Comparison of ENCODE assay signal across 19 cellular contexts in genomic region chr1:248433811-248434415, GRCh38. TPM values are rescaled to one million over a fixed set of nuclear protein-coding genes. Genes with fewer than 3 reads are reported as not detected.
"Had no signal": no experiment of that assay in that cellular context is flagged by ENCODE, and none has a peak within 500 bp of the region (broad histone marks: within the 10 kb centered on the region; RNA-seq: fewer than 3 reads in every experiment).

No MANE protein-coding gene starts in this region.

RNA-seq across cellular contexts. Expression of gene OR2T2, which starts 11.5 kb away (rescaled TPM):
- total RNA-seq: activated CD4-positive, alpha-beta memory T cell treated with anti-CD3 and anti-CD28 coated beads for 36 hours; activated CD4-positive, alpha-beta T cell treated with anti-CD3 and anti-CD28 coated beads, Interleukin-2, amount 10 ng/mL, durations not matched to agents 24 days and 14 days; activated CD8-positive, alpha-beta memory T cell treated with anti-CD3 and anti-CD28 coated beads for 36 hours; activated CD8-positive, alpha-beta T cell treated with anti-CD3 and anti-CD28 coated beads for 36 hours; activated naive CD4-positive, alpha-beta T cell treated with anti-CD3 and anti-CD28 coated beads for 36 hours; activated naive CD4-positive, alpha-beta T cell treated with anti-CD3 and anti-CD28 coated beads, Interleukin-2, amount 50 U/mL, for 72 hours; activated naive CD8-positive, alpha-beta T cell treated with anti-CD3 and anti-CD28 coated beads for 36 hours; activated T-cell treated with anti-CD3 and anti-CD28 coated beads, Interleukin-2, amount 50 U/mL, for 4 hours; activated T-cell treated with anti-CD3 and anti-CD28 coated beads, Interleukin-2, amount 50 U/mL, for 72 hours; activated T-helper 1 cell treated with anti-CD3 and anti-CD28 coated beads, Interleukin-12 subunit alpha, Interleukin-12 subunit beta, Interleukin-2, Interleukin-4 antibody, amounts not matched to agents 30 ng/mL and 10 ng/mL and 1 ng/mL, durations not matched to agents 14 hours and 24 hours and 36 hours; activated T-helper 17 cell treated with anti-CD3 and anti-CD28 coated beads, Interleukin-2, amount 50 U/mL, for 72 hours; adrenal gland; aorta; astrocyte; body of pancreas; breast epithelium; cardiac muscle cell; chondrocyte had no signal
- polyA plus RNA-seq: adrenal gland, aorta, cardiac muscle cell had no signal

RNA-seq across cellular contexts. Expression of gene OR2T1, which starts 31.1 kb away (rescaled TPM):
- total RNA-seq: activated B cell treated with CpG ODN at 0.5 μM for 24 hours; activated CD4-positive, alpha-beta memory T cell treated with anti-CD3 and anti-CD28 coated beads for 36 hours; activated CD4-positive, alpha-beta T cell treated with anti-CD3 and anti-CD28 coated beads, Interleukin-2, amount 10 ng/mL, durations not matched to agents 24 days and 14 days; activated CD8-positive, alpha-beta memory T cell treated with anti-CD3 and anti-CD28 coated beads for 36 hours; activated CD8-positive, alpha-beta T cell treated with anti-CD3 and anti-CD28 coated beads for 36 hours; activated naive CD4-positive, alpha-beta T cell treated with anti-CD3 and anti-CD28 coated beads for 36 hours; activated naive CD4-positive, alpha-beta T cell treated with anti-CD3 and anti-CD28 coated beads, Interleukin-2, amount 50 U/mL, for 72 hours; activated naive CD8-positive, alpha-beta T cell treated with anti-CD3 and anti-CD28 coated beads for 36 hours; activated T-cell treated with anti-CD3 and anti-CD28 coated beads, Interleukin-2, amount 50 U/mL, for 4 hours; activated T-cell treated with anti-CD3 and anti-CD28 coated beads, Interleukin-2, amount 50 U/mL, for 72 hours; activated T-helper 1 cell treated with anti-CD3 and anti-CD28 coated beads, Interleukin-12 subunit alpha, Interleukin-12 subunit beta, Interleukin-2, Interleukin-4 antibody, amounts not matched to agents 30 ng/mL and 10 ng/mL and 1 ng/mL, durations not matched to agents 14 hours and 24 hours and 36 hours; activated T-helper 17 cell treated with anti-CD3 and anti-CD28 coated beads, Interleukin-2, amount 50 U/mL, for 72 hours; adrenal gland; aorta; astrocyte; body of pancreas; breast epithelium; cardiac muscle cell; chondrocyte had no signal
- polyA plus RNA-seq: adrenal gland, cardiac muscle cell had no signal

RNA-seq across cellular contexts. Expression of gene OR2T3, which starts 39.2 kb away (rescaled TPM):
- total RNA-seq: activated CD4-positive, alpha-beta memory T cell treated with anti-CD3 and anti-CD28 coated beads for 36 hours; activated CD4-positive, alpha-beta T cell treated with anti-CD3 and anti-CD28 coated beads, Interleukin-2, amount 10 ng/mL, durations not matched to agents 24 days and 14 days; activated CD8-positive, alpha-beta memory T cell treated with anti-CD3 and anti-CD28 coated beads for 36 hours; activated CD8-positive, alpha-beta T cell treated with anti-CD3 and anti-CD28 coated beads for 36 hours; activated naive CD4-positive, alpha-beta T cell treated with anti-CD3 and anti-CD28 coated beads for 36 hours; activated naive CD4-positive, alpha-beta T cell treated with anti-CD3 and anti-CD28 coated beads, Interleukin-2, amount 50 U/mL, for 72 hours; activated naive CD8-positive, alpha-beta T cell treated with anti-CD3 and anti-CD28 coated beads for 36 hours; activated T-cell treated with anti-CD3 and anti-CD28 coated beads, Interleukin-2, amount 50 U/mL, for 4 hours; activated T-cell treated with anti-CD3 and anti-CD28 coated beads, Interleukin-2, amount 50 U/mL, for 72 hours; activated T-helper 1 cell treated with anti-CD3 and anti-CD28 coated beads, Interleukin-12 subunit alpha, Interleukin-12 subunit beta, Interleukin-2, Interleukin-4 antibody, amounts not matched to agents 30 ng/mL and 10 ng/mL and 1 ng/mL, durations not matched to agents 14 hours and 24 hours and 36 hours; activated T-helper 17 cell treated with anti-CD3 and anti-CD28 coated beads, Interleukin-2, amount 50 U/mL, for 72 hours; adrenal gland; aorta; astrocyte; body of pancreas; breast epithelium; cardiac muscle cell; chondrocyte had no signal
- polyA plus RNA-seq: adrenal gland, aorta, cardiac muscle cell had no signal

RNA-seq across cellular contexts. Expression of gene OR2T5, which starts 54.5 kb away (rescaled TPM):
- total RNA-seq: activated B cell treated with CpG ODN at 0.5 μM for 24 hours; activated CD4-positive, alpha-beta memory T cell treated with anti-CD3 and anti-CD28 coated beads for 36 hours; activated CD4-positive, alpha-beta T cell treated with anti-CD3 and anti-CD28 coated beads, Interleukin-2, amount 10 ng/mL, durations not matched to agents 24 days and 14 days; activated CD8-positive, alpha-beta memory T cell treated with anti-CD3 and anti-CD28 coated beads for 36 hours; activated CD8-positive, alpha-beta T cell treated with anti-CD3 and anti-CD28 coated beads for 36 hours; activated naive CD4-positive, alpha-beta T cell treated with anti-CD3 and anti-CD28 coated beads for 36 hours; activated naive CD4-positive, alpha-beta T cell treated with anti-CD3 and anti-CD28 coated beads, Interleukin-2, amount 50 U/mL, for 72 hours; activated naive CD8-positive, alpha-beta T cell treated with anti-CD3 and anti-CD28 coated beads for 36 hours; activated T-cell treated with anti-CD3 and anti-CD28 coated beads, Interleukin-2, amount 50 U/mL, for 4 hours; activated T-cell treated with anti-CD3 and anti-CD28 coated beads, Interleukin-2, amount 50 U/mL, for 72 hours; activated T-helper 1 cell treated with anti-CD3 and anti-CD28 coated beads, Interleukin-12 subunit alpha, Interleukin-12 subunit beta, Interleukin-2, Interleukin-4 antibody, amounts not matched to agents 30 ng/mL and 10 ng/mL and 1 ng/mL, durations not matched to agents 14 hours and 24 hours and 36 hours; activated T-helper 17 cell treated with anti-CD3 and anti-CD28 coated beads, Interleukin-2, amount 50 U/mL, for 72 hours; adrenal gland; aorta; astrocyte; body of pancreas; breast epithelium; cardiac muscle cell; chondrocyte had no signal
- polyA plus RNA-seq: adrenal gland, aorta, cardiac muscle cell had no signal

RNA-seq across cellular contexts. Expression of gene OR2T6, which starts 58.4 kb away (rescaled TPM):
- total RNA-seq: activated B cell treated with CpG ODN at 0.5 μM for 24 hours; activated CD4-positive, alpha-beta memory T cell treated with anti-CD3 and anti-CD28 coated beads for 36 hours; activated CD4-positive, alpha-beta T cell treated with anti-CD3 and anti-CD28 coated beads, Interleukin-2, amount 10 ng/mL, durations not matched to agents 24 days and 14 days; activated CD8-positive, alpha-beta memory T cell treated with anti-CD3 and anti-CD28 coated beads for 36 hours; activated CD8-positive, alpha-beta T cell treated with anti-CD3 and anti-CD28 coated beads for 36 hours; activated naive CD4-positive, alpha-beta T cell treated with anti-CD3 and anti-CD28 coated beads for 36 hours; activated naive CD4-positive, alpha-beta T cell treated with anti-CD3 and anti-CD28 coated beads, Interleukin-2, amount 50 U/mL, for 72 hours; activated naive CD8-positive, alpha-beta T cell treated with anti-CD3 and anti-CD28 coated beads for 36 hours; activated T-cell treated with anti-CD3 and anti-CD28 coated beads, Interleukin-2, amount 50 U/mL, for 4 hours; activated T-cell treated with anti-CD3 and anti-CD28 coated beads, Interleukin-2, amount 50 U/mL, for 72 hours; activated T-helper 1 cell treated with anti-CD3 and anti-CD28 coated beads, Interleukin-12 subunit alpha, Interleukin-12 subunit beta, Interleukin-2, Interleukin-4 antibody, amounts not matched to agents 30 ng/mL and 10 ng/mL and 1 ng/mL, durations not matched to agents 14 hours and 24 hours and 36 hours; activated T-helper 17 cell treated with anti-CD3 and anti-CD28 coated beads, Interleukin-2, amount 50 U/mL, for 72 hours; adrenal gland; aorta; astrocyte; body of pancreas; breast epithelium; cardiac muscle cell; chondrocyte had no signal
- polyA plus RNA-seq: adrenal gland, cardiac muscle cell had no signal
